ENCODE assay signal across 25 cellular contexts in genomic region chr18:53911200-53911599, GRCh38.
DNase-seq lines count a peak whose midpoint lies in the region; ATAC-seq, FAIRE-seq and TF ChIP-seq lines count a peak whose summit lies in the region.
"Had no signal": no experiment of that assay in that cellular context is flagged by ENCODE, and none has a peak within 500 bp of the region (broad histone marks: within the 10 kb centered on the region; RNA-seq: fewer than 3 reads in every experiment).

No MANE protein-coding gene starts in this region.

- H3K36me3 Mint-ChIP-seq in GM23338 (ENCODE audit: low read depth), result no peaks in the 10 kb centered on the region
- H3K36me3 Mint-ChIP-seq in activated CD4-positive, alpha-beta T cell treated with anti-CD3 and anti-CD28 coated beads for 36 hours (ENCODE audit: low read depth), result no peaks in the 10 kb centered on the region

- H4K20me1 ChIP-seq in GM23338 (replicated peaks; ENCODE audit: insufficient read depth), result no peaks in the 10 kb centered on the region
- H4K20me1 ChIP-seq: BLaER1 treated with 17β-estradiol and CSF1 and Interleukin-3, amounts not matched to agents 10 nM and 100 nM had no signal

- H3K27me3 Mint-ChIP-seq in GM23338 (ENCODE audit: insufficient read depth, low read depth, poor library complexity), result no peaks in the 10 kb centered on the region
- H3K27me3 Mint-ChIP-seq in activated CD4-positive, alpha-beta T cell treated with anti-CD3 and anti-CD28 coated beads for 36 hours, result no peaks in the 10 kb centered on the region
- H3K27me3 Mint-ChIP-seq: CD4-positive, alpha-beta T cell had no signal

- intact Hi-C loops in activated CD4-positive, alpha-beta T cell treated with anti-CD3 and anti-CD28 coated beads for 36 hours (cut with DNase I, micrococcal nuclease), result loop anchor here in 1 of 2 experiments (2.0 kb wide), 1 partner anchor 208 kb away; no protein-coding TSS in a partner anchor

- H3K4me3 Mint-ChIP-seq in GM23338, result no peak overlapping the region
- H3K4me3 Mint-ChIP-seq in activated CD4-positive, alpha-beta T cell treated with anti-CD3 and anti-CD28 coated beads for 36 hours, result no peak overlapping the region
- H3K4me3 Mint-ChIP-seq: CD4-positive, alpha-beta T cell had no signal

- H3K4me3 ChIP-seq in GM23338, result no peak overlapping the region
- no peak overlapping the region for H3K4me3 ChIP-seq in choroid plexus epithelial cell (ENCODE audit: low read depth, low read length)
- H3K4me3 ChIP-seq: A549; BLaER1 treated with 17β-estradiol and CSF1 and Interleukin-3, amounts not matched to agents 10 nM and 100 nM; GM12878; SJSA1 had no signal

- TF ChIP-seq CTCF in GM23338 (conservative IDR thresholded peaks at IDR 0.05; ENCODE audit: low read depth in 2 of 2) (no peak), choroid plexus epithelial cell (conservative IDR thresholded peaks at IDR 0.05; ENCODE audit: low read depth, low read length) (no peak)

- H3K79me2 ChIP-seq in GM23338 (replicated peaks; ENCODE audit: insufficient read depth), result no peaks in the 10 kb centered on the region

- H3K4me1 ChIP-seq in GM23338 (ENCODE audit: insufficient read depth), result no peaks in the 10 kb centered on the region
- H3K4me1 ChIP-seq: A549, SJSA1 had no signal

- no peaks in the 10 kb centered on the region for H3K9me3 Mint-ChIP-seq in GM23338
- H3K9me3 Mint-ChIP-seq in activated CD4-positive, alpha-beta T cell treated with anti-CD3 and anti-CD28 coated beads for 36 hours (ENCODE audit: low read depth), result no peaks in the 10 kb centered on the region
- H3K9me3 Mint-ChIP-seq: CD4-positive, alpha-beta T cell had no signal

- H3K9me2 ChIP-seq in GM23338 (ENCODE audit: insufficient read depth), result peaks cover 4% of the 10 kb centered on the region; the same call in 1 of the 2 replicates

- no peaks in the 10 kb centered on the region for H3K36me3 ChIP-seq in GM23338 (ENCODE audit: insufficient read depth)
- H3K36me3 ChIP-seq: BLaER1 treated with 17β-estradiol and CSF1 and Interleukin-3, amounts not matched to agents 10 nM and 100 nM; SJSA1 had no signal

- H3K4me2 ChIP-seq in GM23338, result no peak overlapping the region
- H3K4me2 ChIP-seq: A549 had no signal

- peak overlapping the region; percentile 33; the same call in 1 of the 2 replicates for H2AFZ ChIP-seq in GM23338

- peak overlapping the region; percentile 90 for H3K27ac Mint-ChIP-seq in GM23338
- H3K27ac Mint-ChIP-seq in activated CD4-positive, alpha-beta T cell treated with anti-CD3 and anti-CD28 coated beads for 36 hours, result no peak overlapping the region
- H3K27ac Mint-ChIP-seq: CD4-positive, alpha-beta T cell had no signal

- DNase-seq in GM23338 (ENCODE audit: low spot score), result peak; percentile 4
- DNase-seq in choroid plexus epithelial cell (ENCODE audit: low read depth), result peak; percentile 3
- peak; percentile 2 for DNase-seq in myocyte (ENCODE audit: low read depth)
- no peak for DNase-seq in NCI-H345 (lab: John Stamatoyannopoulos, UW)
- no peak for DNase-seq in HTR-8/SVneo (ENCODE audit: insufficient read length, low spot score)
- DNase-seq in activated CD4-positive, alpha-beta T cell treated with anti-CD3 and anti-CD28 coated beads for 36 hours, result no peak
- DNase-seq: AML-193; CD4-positive, alpha-beta T cell; DMS53; KBM-7; MV-4-11; NCI-H1105; NCI-H146; NCI-H1930; NCI-H2107; NCI-H446; NCI-H524 treated with DMSO at 0.1 percent for 48 hours; Right ventricle myocardium superior; RPMI8226 had no signal

- H3F3A ChIP-seq in GM23338 (replicated peaks; ENCODE audit: low read depth), result no peaks in the 10 kb centered on the region

- no peaks in the 10 kb centered on the region for H3K27me3 ChIP-seq in GM23338 (ENCODE audit: insufficient read depth)
- H3K27me3 ChIP-seq: BLaER1 treated with 17β-estradiol and CSF1 and Interleukin-3, amounts not matched to agents 10 nM and 100 nM; SJSA1 had no signal

- H3K4me1 Mint-ChIP-seq in GM23338, result no peaks in the 10 kb centered on the region
- H3K4me1 Mint-ChIP-seq in activated CD4-positive, alpha-beta T cell treated with anti-CD3 and anti-CD28 coated beads for 36 hours, result no peaks in the 10 kb centered on the region

- CTCF ChIA-PET in activated CD4-positive, alpha-beta T cell treated with anti-CD3 and anti-CD28 coated beads for 36 hours (lab: Charles Lee), result interaction anchor here (0.6 kb wide), 1 partner anchor 30 kb away, joined by 3 read pairs; no protein-coding TSS in a partner anchor

- ATAC-seq in GM23338 (no peak), GM21717 (IDR thresholded peaks at IDR 0.05; ENCODE audit: unreplicated experiment) (no peak)
- no peak for ATAC-seq in activated CD4-positive, alpha-beta T cell treated with anti-CD3 and anti-CD28 coated beads for 36 hours
- ATAC-seq: A549, GM12878 had no signal

- POLR2A ChIA-PET in activated CD4-positive, alpha-beta T cell treated with anti-CD3 and anti-CD28 coated beads for 36 hours (lab: Charles Lee), result no interaction called here

- no peak overlapping the region for H3K27ac ChIP-seq in GM23338 (ENCODE audit: low read depth)
- H3K27ac ChIP-seq: A549; BLaER1 treated with 17β-estradiol and CSF1 and Interleukin-3, amounts not matched to agents 10 nM and 100 nM; SJSA1 had no signal

- no peak for FAIRE-seq in HTR-8/SVneo (lab: Jason Lieb, UNC)
- FAIRE-seq: A549, GM12878, H54 had no signal

TF ChIP-seq in GM23338, 12 proteins besides CTCF, POLR2A, EP300 and RAD21 (continues in another document):
- TF ChIP-seq EZH2phosphoT487 (IDR thresholded peaks at IDR 0.05; ENCODE audit: unreplicated experiment) (no peak), CREB1 (CRISPR knock-in tag; IDR thresholded peaks at IDR 0.05; ENCODE audit: low read depth) (no peak), POLR2AphosphoS5 (IDR thresholded peaks at IDR 0.05; ENCODE audit: low read depth) (no peak), EZH2 (IDR thresholded peaks at IDR 0.05; ENCODE audit: low read depth, unreplicated experiment) (no peak), ETS1 (IDR thresholded peaks at IDR 0.05) (no peak), JUNB (IDR thresholded peaks at IDR 0.05; ENCODE audit: unreplicated experiment) (no peak), ZNF114 (CRISPR knock-in tag; IDR thresholded peaks at IDR 0.05) (no peak), ZNF331 (CRISPR knock-in tag; IDR thresholded peaks at IDR 0.05; ENCODE audit: low read depth) (no peak)
- TF ChIP-seq, protein P1, sequence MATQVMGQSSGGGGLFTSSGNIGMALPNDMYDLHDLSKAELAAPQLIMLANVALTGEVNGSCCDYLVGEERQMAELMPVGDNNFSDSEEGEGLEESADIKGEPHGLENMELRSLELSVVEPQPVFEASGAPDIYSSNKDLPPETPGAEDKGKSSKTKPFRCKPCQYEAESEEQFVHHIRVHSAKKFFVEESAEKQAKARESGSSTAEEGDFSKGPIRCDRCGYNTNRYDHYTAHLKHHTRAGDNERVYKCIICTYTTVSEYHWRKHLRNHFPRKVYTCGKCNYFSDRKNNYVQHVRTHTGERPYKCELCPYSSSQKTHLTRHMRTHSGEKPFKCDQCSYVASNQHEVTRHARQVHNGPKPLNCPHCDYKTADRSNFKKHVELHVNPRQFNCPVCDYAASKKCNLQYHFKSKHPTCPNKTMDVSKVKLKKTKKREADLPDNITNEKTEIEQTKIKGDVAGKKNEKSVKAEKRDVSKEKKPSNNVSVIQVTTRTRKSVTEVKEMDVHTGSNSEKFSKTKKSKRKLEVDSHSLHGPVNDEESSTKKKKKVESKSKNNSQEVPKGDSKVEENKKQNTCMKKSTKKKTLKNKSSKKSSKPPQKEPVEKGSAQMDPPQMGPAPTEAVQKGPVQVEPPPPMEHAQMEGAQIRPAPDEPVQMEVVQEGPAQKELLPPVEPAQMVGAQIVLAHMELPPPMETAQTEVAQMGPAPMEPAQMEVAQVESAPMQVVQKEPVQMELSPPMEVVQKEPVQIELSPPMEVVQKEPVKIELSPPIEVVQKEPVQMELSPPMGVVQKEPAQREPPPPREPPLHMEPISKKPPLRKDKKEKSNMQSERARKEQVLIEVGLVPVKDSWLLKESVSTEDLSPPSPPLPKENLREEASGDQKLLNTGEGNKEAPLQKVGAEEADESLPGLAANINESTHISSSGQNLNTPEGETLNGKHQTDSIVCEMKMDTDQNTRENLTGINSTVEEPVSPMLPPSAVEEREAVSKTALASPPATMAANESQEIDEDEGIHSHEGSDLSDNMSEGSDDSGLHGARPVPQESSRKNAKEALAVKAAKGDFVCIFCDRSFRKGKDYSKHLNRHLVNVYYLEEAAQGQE (IDR thresholded peaks at IDR 0.05; ENCODE audit: unreplicated experiment), result no peak

Comparison
In these comparisons a context has a peak if more than half of its experiments do, and no peak if none do; other contexts are left out.
1. DNase-seq: peak in GM23338 (single experiment), choroid plexus epithelial cell (single experiment) and myocyte (single experiment); none in NCI-H345 (single experiment), HTR-8/SVneo (single experiment) and activated CD4-positive, alpha-beta T cell treated with anti-CD3 and anti-CD28 coated beads for 36 hours (single experiment).